ENCODE assay signal across 8 cellular contexts in the genomic region with DNA sequence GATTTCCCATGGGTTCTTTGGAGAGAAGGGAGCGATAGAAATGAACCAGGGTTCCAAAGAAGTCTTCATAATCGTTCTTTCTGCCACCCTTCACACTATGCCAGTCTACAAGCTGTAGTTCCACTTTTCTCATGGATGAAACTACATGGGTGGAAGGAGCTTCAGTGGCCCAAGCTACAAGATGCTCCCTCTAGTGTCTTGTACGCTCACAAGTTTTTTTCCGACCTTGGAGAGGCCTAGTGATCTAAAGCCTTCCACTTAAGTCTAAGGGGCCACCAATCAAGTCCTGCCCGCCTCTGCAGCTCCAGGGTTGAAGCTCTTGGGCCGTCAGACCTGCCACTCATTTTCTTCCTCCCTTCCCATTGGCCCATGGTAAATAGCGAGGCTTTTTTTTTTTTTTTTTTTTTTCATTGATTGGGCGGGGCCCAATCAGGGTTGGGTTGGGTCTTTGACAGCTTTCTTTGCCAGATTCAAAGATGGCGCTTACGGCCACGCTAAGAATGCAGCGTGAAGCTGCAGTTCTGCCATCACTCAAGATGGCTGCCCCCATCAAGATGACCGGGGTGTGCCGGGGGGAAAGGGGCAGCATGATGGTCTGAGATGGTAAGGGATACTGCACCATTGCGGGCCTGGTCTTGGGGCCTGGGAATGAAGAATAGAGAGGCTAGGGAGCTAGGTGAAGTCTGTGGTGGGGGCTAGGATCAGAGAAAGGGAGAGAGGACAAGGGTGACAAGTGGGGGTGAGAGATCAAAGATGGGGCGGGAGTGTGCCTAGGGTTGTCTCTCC. TPM values are rescaled to one million over a fixed set of nuclear protein-coding genes. Genes with fewer than 3 reads are reported as not detected.
A peak's percentile ranks its signal among the peaks of the same experiment; 100 is the strongest.
DNase-seq lines count a peak whose midpoint lies in the region; ATAC-seq and TF ChIP-seq lines count a peak whose summit lies in the region.

A gene (plus strand): TSS at position 527 of the 786 bp plus-strand sequence. CDS start 430 bp downstream, outside the sequence.

- peak within 1 kb of the TSS; percentile 90 for H3K27ac ChIP-seq in caudate nucleus (ENCODE audit: low read depth, low read length)

- H3K27me3 Mint-ChIP-seq in immature natural killer cell (ENCODE audit: low read depth in 3 of 3), result peaks cover 0 to 6% (median 4%) of the 10 kb centered on the region in 3 donors

- peak; percentile 100 for DNase-seq in AG09309 (ENCODE audit: low read depth)
- DNase-seq in NCI-H2227 (lab: John Stamatoyannopoulos, UW; ENCODE audit: unreplicated experiment), result peak; percentile 99
- peak; percentile 20 to 98 (median 89) for DNase-seq in caudate nucleus (lab: John Stamatoyannopoulos, UW)
- DNase-seq in immature natural killer cell, result peak; percentile 89 to 92 (median 91)
- peak; percentile 99 for DNase-seq in smooth muscle cell of the brain vasculature (ENCODE audit: low read depth, low spot score)

- no peaks in the 10 kb centered on the region for H3K9me3 Mint-ChIP-seq in immature natural killer cell

- ATAC-seq in GM18907 (IDR thresholded peaks at IDR 0.05; ENCODE audit: unreplicated experiment) (peak; percentile 93), HG03159 (IDR thresholded peaks at IDR 0.05; ENCODE audit: unreplicated experiment) (peak; percentile 94)

- TF ChIP-seq CTCF in AG09309 (IDR thresholded peaks at IDR 0.05; ENCODE audit: control insufficient read depth, insufficient read depth, low read depth, low read length, missing control alignments) (peak; percentile 72), WI38 (IDR thresholded peaks at IDR 0.05; ENCODE audit: low read depth, low read length) (peak; percentile 55)

- H3K4me3 ChIP-seq in AG09309 (ENCODE audit: control insufficient read depth, low read depth, low read length) (peak within 1 kb of the TSS; percentile 89), WI38 (ENCODE audit: low read depth, low read length) (peak within 1 kb of the TSS; percentile 75)

- peak within 1 kb of the TSS; percentile 85 to 98 (median 97) for H3K4me3 Mint-ChIP-seq in immature natural killer cell

- peak within 1 kb of the TSS; percentile 77 to 94 (median 90) for H3K27ac Mint-ChIP-seq in immature natural killer cell

- peaks cover 0 to 23% (median 8%) of the 10 kb centered on the region in 3 donors for H3K36me3 Mint-ChIP-seq in immature natural killer cell

- peaks cover 51 to 55% of the 10 kb centered on the region in 2 donors for H3K4me1 Mint-ChIP-seq in immature natural killer cell

RNA-seq across cellular contexts. Expression of the gene that starts here (rescaled TPM):
- polyA plus RNA-seq in immature natural killer cell, result 10 to 100 TPM in 2 of 3 donors, 1 to 10 TPM in 1; 7.9 to 11.3 (median 11.1) TPM

Comparison
In these comparisons a context has a peak if more than half of its experiments do, and no peak if none do; other contexts are left out.
1. Peak in every context shown above with its lines: DNase-seq, ATAC-seq, H3K4me3 ChIP-seq and H3K27ac ChIP-seq.